Comparison of ENCODE assay signal across 23 cellular contexts in genomic region chrX:1202251-1202650, GRCh38. TPM values are rescaled to one million over a fixed set of nuclear protein-coding genes. Genes with fewer than 3 reads are reported as not detected.
"Had no signal": no experiment of that assay in that cellular context is flagged by ENCODE, and none has a peak within 500 bp of the region (broad histone marks: within the 10 kb centered on the region; RNA-seq: fewer than 3 reads in every experiment).

No MANE protein-coding gene starts in this region.

- H3K27ac ChIP-seq: breast epithelium, coronary artery, epithelial cell of prostate, heart left ventricle, lower lobe of right lung, neural progenitor cell, psoas muscle, right atrium auricular region, tibial artery, WERI-Rb-1 had no signal

- H3K4me2 ChIP-seq: neural progenitor cell had no signal

- H3K4me1 ChIP-seq: breast epithelium, neural progenitor cell, psoas muscle had no signal

- H3K4me3 Mint-ChIP-seq: activated naive CD4-positive, alpha-beta T cell treated with anti-CD3 and anti-CD28 coated beads for 36 hours; activated naive CD8-positive, alpha-beta T cell treated with anti-CD3 and anti-CD28 coated beads, Interleukin-2, amount 10 ng/mL, durations not matched to agents 7 days and 5 days; neural progenitor cell; stimulated activated effector memory CD8-positive, alpha-beta T cell treated with anti-CD3 and anti-CD28 coated beads, Interleukin-12 subunit alpha, Interleukin-12 subunit beta, amount 100 ng/mL, for 72 hours; stimulated activated naive CD8-positive, alpha-beta T cell treated with anti-CD3 and anti-CD28 coated beads, Interleukin-15, amount 100 ng/mL, for 72 hours; T-helper 1 cell treated with Interleukin-12 subunit alpha and Interleukin-12 subunit beta and Interleukin-4 antibody, amounts not matched to agents 30 μg/mL and 1 μg/mL, for 36 hours had no signal

- H3K36me3 ChIP-seq: breast epithelium, heart left ventricle, lower lobe of right lung, neural progenitor cell, right atrium auricular region, tibial artery, WERI-Rb-1 had no signal

- H3K27ac Mint-ChIP-seq: activated naive CD4-positive, alpha-beta T cell treated with anti-CD3 and anti-CD28 coated beads for 36 hours; activated naive CD8-positive, alpha-beta T cell treated with anti-CD3 and anti-CD28 coated beads, Interleukin-2, amount 10 ng/mL, durations not matched to agents 7 days and 5 days; activated T-helper 2 cell treated with anti-CD3 and anti-CD28 coated beads, Interferon-gamma antibody, Interleukin-2, Interleukin-4, amounts not matched to agents 10 μg/mL and 5 μg/mL and 100 μg/mL, durations not matched to agents 14 hours and 24 hours and 36 hours; neural progenitor cell; stimulated activated effector memory CD8-positive, alpha-beta T cell treated with anti-CD3 and anti-CD28 coated beads, Interleukin-12 subunit alpha, Interleukin-12 subunit beta, amount 100 ng/mL, for 72 hours; stimulated activated naive CD8-positive, alpha-beta T cell treated with anti-CD3 and anti-CD28 coated beads, Interleukin-15, amount 100 ng/mL, for 72 hours; T-helper 1 cell treated with Interleukin-12 subunit alpha and Interleukin-12 subunit beta and Interleukin-4 antibody, amounts not matched to agents 30 μg/mL and 1 μg/mL, for 36 hours had no signal

- H3K9me3 ChIP-seq: breast epithelium, heart left ventricle, lower lobe of right lung, psoas muscle, right atrium auricular region, tibial artery had no signal

- H2AFZ ChIP-seq: neural progenitor cell had no signal

- H3K36me3 Mint-ChIP-seq: activated naive CD8-positive, alpha-beta T cell treated with anti-CD3 and anti-CD28 coated beads, Interleukin-2, amount 10 ng/mL, durations not matched to agents 7 days and 5 days; neural progenitor cell; stimulated activated effector memory CD8-positive, alpha-beta T cell treated with anti-CD3 and anti-CD28 coated beads, Interleukin-12 subunit alpha, Interleukin-12 subunit beta, amount 100 ng/mL, for 72 hours had no signal

- H3K4me3 ChIP-seq: breast epithelium, coronary artery, heart left ventricle, lower lobe of right lung, neural progenitor cell, psoas muscle, right atrium auricular region, tibial artery had no signal

- ATAC-seq: heart left ventricle; lower lobe of right lung; naive thymus-derived CD4-positive, alpha-beta T cell; psoas muscle; stimulated activated effector memory CD8-positive, alpha-beta T cell treated with anti-CD3 and anti-CD28 coated beads, Interleukin-12 subunit alpha, Interleukin-12 subunit beta, amount 100 ng/mL, for 72 hours; stimulated activated naive CD8-positive, alpha-beta T cell treated with anti-CD3 and anti-CD28 coated beads, Interleukin-15, amount 100 ng/mL, for 72 hours had no signal

- H3K27me3 Mint-ChIP-seq: activated naive CD8-positive, alpha-beta T cell treated with anti-CD3 and anti-CD28 coated beads, Interleukin-2, amount 10 ng/mL, durations not matched to agents 7 days and 5 days; naive thymus-derived CD4-positive, alpha-beta T cell; stimulated activated naive CD8-positive, alpha-beta T cell treated with anti-CD3 and anti-CD28 coated beads, Interleukin-15, amount 100 ng/mL, for 72 hours had no signal

- H3K9me3 Mint-ChIP-seq: activated naive CD4-positive, alpha-beta T cell treated with anti-CD3 and anti-CD28 coated beads for 36 hours; activated naive CD8-positive, alpha-beta T cell treated with anti-CD3 and anti-CD28 coated beads, Interleukin-2, amount 10 ng/mL, durations not matched to agents 7 days and 5 days; activated T-helper 2 cell treated with anti-CD3 and anti-CD28 coated beads, Interferon-gamma antibody, Interleukin-2, Interleukin-4, amounts not matched to agents 10 μg/mL and 5 μg/mL and 100 μg/mL, durations not matched to agents 14 hours and 24 hours and 36 hours; naive thymus-derived CD4-positive, alpha-beta T cell; stimulated activated effector memory CD8-positive, alpha-beta T cell treated with anti-CD3 and anti-CD28 coated beads, Interleukin-12 subunit alpha, Interleukin-12 subunit beta, amount 100 ng/mL, for 72 hours; stimulated activated naive CD8-positive, alpha-beta T cell treated with anti-CD3 and anti-CD28 coated beads, Interleukin-15, amount 100 ng/mL, for 72 hours; T-helper 1 cell treated with Interleukin-12 subunit alpha and Interleukin-12 subunit beta and Interleukin-4 antibody, amounts not matched to agents 30 μg/mL and 1 μg/mL, for 36 hours had no signal

- DNase-seq: activated CD4-positive, CD25-positive, alpha-beta regulatory T cell treated with anti-CD3 and anti-CD28 coated beads, Interleukin-2, amount 50 U/mL, for 72 hours; activated naive CD4-positive, alpha-beta T cell treated with anti-CD3 and anti-CD28 coated beads for 36 hours; activated naive CD8-positive, alpha-beta T cell treated with anti-CD3 and anti-CD28 coated beads, Interleukin-2, amount 10 ng/mL, durations not matched to agents 7 days and 5 days; activated T-cell treated with anti-CD3 and anti-CD28 coated beads, Interleukin-2, amount 50 U/mL, for 1 hour; amniotic stem cell; heart left ventricle; lower lobe of right lung; naive thymus-derived CD4-positive, alpha-beta T cell; psoas muscle; stimulated activated CD4-positive, alpha-beta T cell treated with anti-CD3 and anti-CD28 coated beads, Interleukin-1b, Interleukin-23, amount 100 ng/mL, for 48 hours; tibial artery; WERI-Rb-1 had no signal

- H3K9ac ChIP-seq: neural progenitor cell had no signal

- H3K27me3 ChIP-seq: breast epithelium, heart left ventricle, neural progenitor cell, right atrium auricular region had no signal

RNA-seq across cellular contexts. Expression of gene CRLF2, which starts 10.2 kb away (rescaled TPM):
- total RNA-seq: fibroblast of villous mesenchyme, right atrium auricular region had no signal
- polyA plus RNA-seq: heart left ventricle, keratinocyte had no signal
